16 cellular contexts compared by ENCODE assay signal in genomic region chr4:18568600-18568999, GRCh38.
A peak's percentile ranks its signal among the peaks of the same experiment; 100 is the strongest.
DNase-seq lines count a peak whose midpoint lies in the region; ATAC-seq, FAIRE-seq and TF ChIP-seq lines count a peak whose summit lies in the region.
"Had no signal": no experiment of that assay in that cellular context is flagged by ENCODE, and none has a peak within 500 bp of the region (broad histone marks: within the 10 kb centered on the region; RNA-seq: fewer than 3 reads in every experiment).

No MANE protein-coding gene starts in this region.

- H2BK20ac ChIP-seq in H9 (ENCODE audit: low read depth, low read length, poor library complexity, severe bottlenecking): no peak overlapping the region

- FAIRE-seq in islet of Langerhans (lab: Jason Lieb, UNC): peak; percentile 99

- H3K18ac ChIP-seq in H9 (ENCODE audit: insufficient read length, low read depth, low read length): no peak overlapping the region

- peak; percentile 42; the same call in 2 of the 3 replicates for TF ChIP-seq CTCF in H9 (conservative IDR thresholded peaks at IDR 0.05)
- TF ChIP-seq CTCF in VCaP (conservative IDR thresholded peaks at IDR 0.05): peak; percentile 54

- H2BK12ac ChIP-seq in H9 (ENCODE audit: insufficient read length, low read depth, low read length): no peak overlapping the region

- H3T11ph ChIP-seq in H9 (ENCODE audit: low read length): no peak overlapping the region

- ATAC-seq in GM18870 (IDR thresholded peaks at IDR 0.05; ENCODE audit: unreplicated experiment) (no peak), HG03097 (IDR thresholded peaks at IDR 0.05; ENCODE audit: low FRiP score, unreplicated experiment) (no peak), HG03378 (IDR thresholded peaks at IDR 0.05; ENCODE audit: unreplicated experiment) (no peak)

- H3K4me3 Mint-ChIP-seq in H9: no peak overlapping the region

- no peak overlapping the region for H2BK5ac ChIP-seq in H9 (ENCODE audit: insufficient read length, low read length)

- no peaks in the 10 kb centered on the region for H4K20me1 ChIP-seq in H9 (ENCODE audit: control insufficient read depth, insufficient read depth, insufficient read length)
- H4K20me1 ChIP-seq: BLaER1 treated with 17β-estradiol and CSF1 and Interleukin-3, amounts not matched to agents 10 nM and 100 nM had no signal

- no peaks in the 10 kb centered on the region for H3K27me3 ChIP-seq in H9 (ENCODE audit: insufficient read depth, low read length)
- H3K27me3 ChIP-seq: BLaER1 treated with 17β-estradiol and CSF1 and Interleukin-3, amounts not matched to agents 10 nM and 100 nM; MG63; neutrophil had no signal

- no peak overlapping the region for H3K4me2 ChIP-seq in H9 (ENCODE audit: insufficient read depth, insufficient read length, low read length)
- H3K4me2 ChIP-seq: BLaER1 treated with 17β-estradiol and CSF1 and Interleukin-3, amounts not matched to agents 10 nM and 100 nM had no signal

- H3K4me1 Mint-ChIP-seq in H9: no peaks in the 10 kb centered on the region

- H2AK5ac ChIP-seq in H9 (ENCODE audit: insufficient read length, low read length): no peak overlapping the region

- whole genome bisulfite sequencing in H9 (ENCODE audit: extremely low coverage, insufficient read length, low lambda C conversion rate): no CpG with 5 or more reads among the region's 2 CpGs

- no peak overlapping the region for H2BK15ac ChIP-seq in H9 (ENCODE audit: low read depth, low read length)

- H3K9me3 ChIP-seq in H9 (ENCODE audit: control insufficient read depth, low read depth, low read length): no peaks in the 10 kb centered on the region
- H3K9me3 ChIP-seq: MG63, neutrophil had no signal

- H3K27ac Mint-ChIP-seq in H9: no peak overlapping the region

- DNase-seq in ACHN: peak; percentile 3
- no peak for DNase-seq in H9
- no peak for DNase-seq in NCI-H128 (lab: John Stamatoyannopoulos, UW; ENCODE audit: unreplicated experiment)
- DNase-seq: activated effector memory CD4-positive, alpha-beta T cell treated with anti-CD3 and anti-CD28 coated beads, Interleukin-2, amount 50 U/mL, for 16 hours; caudate nucleus; MG63; stimulated activated naive CD4-positive, alpha-beta T cell treated with Interleukin-2 at 50 U/mL for 16 hours; T-helper 1 cell had no signal

- H4K8ac ChIP-seq in H9 (replicated peaks; ENCODE audit: insufficient read length, low read depth, low read length): no peak overlapping the region

- H3K27me3 Mint-ChIP-seq in H9 (ENCODE audit: low read depth): no peaks in the 10 kb centered on the region

- no peaks in the 10 kb centered on the region; a peak in 1 of 7 replicates for H3K36me3 Mint-ChIP-seq in H9 (ENCODE audit: insufficient read depth in 1 of 3, low read depth in 3 of 3)

- H3K23me2 ChIP-seq in H9 (ENCODE audit: insufficient read length, low read depth, low read length, poor library complexity, severe bottlenecking): no peaks in the 10 kb centered on the region

- no peak overlapping the region for H2BK120ac ChIP-seq in H9 (ENCODE audit: low read depth, low read length, poor library complexity, severe bottlenecking)

- no peak overlapping the region for H3K23ac ChIP-seq in H9 (ENCODE audit: insufficient read length, low read depth, low read length)

- no peak overlapping the region for H4K91ac ChIP-seq in H9 (ENCODE audit: insufficient read length, low read depth, low read length)

- no peak overlapping the region for H3K9ac ChIP-seq in H9 (ENCODE audit: extremely low read depth, insufficient read length, low read length)
- H3K9ac ChIP-seq: BLaER1 treated with 17β-estradiol and CSF1 and Interleukin-3, amounts not matched to agents 10 nM and 100 nM had no signal

- H3K14ac ChIP-seq in H9 (ENCODE audit: insufficient read depth, low read length): no peak overlapping the region

- peaks cover 0 to 3% of the 10 kb centered on the region in 2 experiments; a peak in 3 of 5 replicates for H3K9me3 Mint-ChIP-seq in H9

- H3K79me2 ChIP-seq in H9 (ENCODE audit: insufficient read depth, low read length): no peaks in the 10 kb centered on the region

- in situ Hi-C loops in ACHN (cut with HindIII; ENCODE audit: low pct_ligation_motif_present, low pct_unique_long_range_greater_than_20kb, low sequenced_read_pairs): no loop called here

- H3K4me1 ChIP-seq in H9 (ENCODE audit: insufficient read depth, low read length): no peaks in the 10 kb centered on the region
- H3K4me1 ChIP-seq: BLaER1 treated with 17β-estradiol and CSF1 and Interleukin-3, amounts not matched to agents 10 nM and 100 nM had no signal

- H4K5ac ChIP-seq in H9 (ENCODE audit: insufficient read length, low read depth, low read length): no peak overlapping the region

- H3K27ac ChIP-seq in H9 (ENCODE audit: insufficient read length, low read depth, low read length) (no peak overlapping the region), VCaP (no peak overlapping the region)
- H3K27ac ChIP-seq: BLaER1 treated with 17β-estradiol and CSF1 and Interleukin-3, amounts not matched to agents 10 nM and 100 nM; HL-60; neutrophil had no signal

- no peak overlapping the region for H3K56ac ChIP-seq in H9 (ENCODE audit: insufficient read length, low read depth, low read length)

- H3K4ac ChIP-seq in H9 (ENCODE audit: low read depth, low read length): no peak overlapping the region

- H2AFZ ChIP-seq in H9 (ENCODE audit: low read length): no peak overlapping the region

- H3K79me1 ChIP-seq in H9 (ENCODE audit: insufficient read depth, low read depth, low read length, poor library complexity, severe bottlenecking): no peaks in the 10 kb centered on the region
